ENCODE assay signal across 15 cellular contexts in genomic region chr5:57858905-57859304, GRCh38.
"Had no signal": no experiment of that assay in that cellular context is flagged by ENCODE, and none has a peak within 500 bp of the region (broad histone marks: within the 10 kb centered on the region; RNA-seq: fewer than 3 reads in every experiment).

No MANE protein-coding gene starts in this region.

- FAIRE-seq: islet of Langerhans, small intestine had no signal

- H2AFZ ChIP-seq: neural progenitor cell had no signal

- DNase-seq: activated effector memory CD4-positive, alpha-beta T cell treated with Interleukin-2 at 50 U/mL for 16 hours; activated T-cell treated with anti-CD3 and anti-CD28 coated beads, Interleukin-2, amount 50 U/mL, for 1 hour; body of pancreas; head of caudate nucleus; left lung; mesendoderm; ovary; small intestine; T-helper 2 cell; tibial artery had no signal

- H3K27ac ChIP-seq: body of pancreas, esophagus muscularis mucosa, foreskin keratinocyte, left lung, neural progenitor cell, ovary, tibial artery had no signal

- ATAC-seq: activated CD4-positive, CD25-positive, alpha-beta regulatory T cell treated with anti-CD3 and anti-CD28 coated beads, Interleukin-2, amount 50 U/mL, for 24 hours; body of pancreas; foreskin keratinocyte; left lung had no signal

- H3K36me3 ChIP-seq: esophagus muscularis mucosa, left lung, neural progenitor cell, ovary, tibial artery had no signal

- H3K9me3 ChIP-seq: body of pancreas, esophagus muscularis mucosa, ovary, tibial artery had no signal

- H3K4me1 ChIP-seq: body of pancreas, left lung, neural progenitor cell had no signal

- H3K4me3 ChIP-seq: body of pancreas, esophagus muscularis mucosa, left lung, neural progenitor cell, ovary, tibial artery had no signal

- H3K27me3 ChIP-seq: body of pancreas, esophagus muscularis mucosa, foreskin keratinocyte, left lung, neural progenitor cell, ovary, tibial artery had no signal

- H3K4me2 ChIP-seq: neural progenitor cell had no signal

- H3K9ac ChIP-seq: neural progenitor cell had no signal
